In genomic region chr4:70676554-70677090, GRCh38 we compare ENCODE assay signal across 1 cellular context.
TF ChIP-seq lines count a peak whose summit lies in the region.

No MANE protein-coding gene starts in this region.

TF ChIP-seq in IMR-90, 13 proteins besides CTCF, POLR2A, EP300 and RAD21:
- TF ChIP-seq FOS (IDR thresholded peaks at IDR 0.05; ENCODE audit: low read depth, low read length), result no peak
